In genomic region chr19:57558525-57558924, GRCh38 we compare ENCODE assay signal across 8 cellular contexts. TPM values are rescaled to one million over a fixed set of nuclear protein-coding genes. Genes with fewer than 3 reads are reported as not detected.
DNase-seq lines count a peak whose midpoint lies in the region; ATAC-seq, FAIRE-seq and TF ChIP-seq lines count a peak whose summit lies in the region.

No MANE protein-coding gene starts in this region.

- peaks cover 34% of the 10 kb centered on the region for H3K4me1 Mint-ChIP-seq in central memory CD8-positive, alpha-beta T cell

- TF ChIP-seq CTCF in BJ (IDR thresholded peaks at IDR 0.05; ENCODE audit: insufficient read depth, low read depth, low read length) = peak; percentile 23; the same call in 1 of the 2 replicates

- no peak for FAIRE-seq in small intestine (lab: Jason Lieb, UNC)

- peaks cover 8% of the 10 kb centered on the region for H3K9me3 Mint-ChIP-seq in central memory CD8-positive, alpha-beta T cell

- peak overlapping the region; percentile 95 for H3K4me3 Mint-ChIP-seq in central memory CD8-positive, alpha-beta T cell

- H3K4me3 ChIP-seq in BJ (ENCODE audit: low read depth, low read length) (peak overlapping the region; percentile 84), small intestine (ENCODE audit: low read depth in 1 of 2, low read length in 2 of 2) (peak overlapping the region in 1 of 2 donors; percentile 89)
- H3K4me3 ChIP-seq in Jurkat, Clone E6-1 (ENCODE audit: low read length) = peak overlapping the region; percentile 88

- H3K36me3 ChIP-seq in BJ (ENCODE audit: control insufficient read depth, insufficient read depth, low read length) (peaks cover 14% of the 10 kb centered on the region), small intestine (ENCODE audit: control insufficient read depth in 2 of 2, insufficient read depth in 2 of 2, low read length in 2 of 2) (peaks cover 6 to 14% of the 10 kb centered on the region in 2 donors)

- CTCF ChIA-PET in BJ (lab: Yijun Ruan, JAX) = interaction anchor here (1.0 to 1.1 kb wide), 2 partner anchors 22 to 597 kb away, joined by 5 to 6 read pairs; no protein-coding TSS in a partner anchor

- no peaks in the 10 kb centered on the region for H3K27me3 ChIP-seq in BJ (ENCODE audit: control insufficient read depth, insufficient read depth, low read length)
- no peaks in the 10 kb centered on the region for H3K27me3 ChIP-seq in small intestine (ENCODE audit: control insufficient read depth in 2 of 2, insufficient read depth in 2 of 2, low read length in 2 of 2)

- H3K27ac ChIP-seq in small intestine (ENCODE audit: low read depth in 1 of 2, low read length in 1 of 2) = no peak overlapping the region

- WGBS in small intestine, 3 donors = 32 to 55% (median 46%) methylated on average over 6 of the region's 6 CpGs

- H3K27ac Mint-ChIP-seq in central memory CD8-positive, alpha-beta T cell (ENCODE audit: low read depth) = peak overlapping the region; percentile 94

- POLR2A ChIA-PET in BJ (lab: Charles Lee) = no interaction called here

- peaks cover 4 to 7% of the 10 kb centered on the region in 2 donors for H3K4me1 ChIP-seq in small intestine (ENCODE audit: control insufficient read depth in 2 of 2, insufficient read depth in 1 of 2, low read depth in 1 of 2, low read length in 1 of 2)

- H3K36me3 Mint-ChIP-seq in central memory CD8-positive, alpha-beta T cell (ENCODE audit: insufficient read depth) = peaks cover 15% of the 10 kb centered on the region

- ATAC-seq in central memory CD8-positive, alpha-beta T cell (replicated peaks; ENCODE audit: extremely low read depth, poor library complexity, severe bottlenecking) = no peak
- no peak for ATAC-seq in HG03139 (IDR thresholded peaks at IDR 0.05; ENCODE audit: unreplicated experiment)

- H3K27me3 Mint-ChIP-seq in central memory CD8-positive, alpha-beta T cell = peaks cover 9% of the 10 kb centered on the region

- no peaks in the 10 kb centered on the region for H3K9me3 ChIP-seq in small intestine (ENCODE audit: control insufficient read depth, low read depth)

- no peak for DNase-seq in BJ (ENCODE audit: low read depth)
- peak; percentile 6 for DNase-seq in Jurkat, Clone E6-1 (ENCODE audit: low read depth, low spot score)
- no peak for DNase-seq in central memory CD8-positive, alpha-beta T cell (ENCODE audit: low spot score in 2 of 2)
- DNase-seq in myocyte (ENCODE audit: low read depth) = peak; percentile 40
- DNase-seq in NCI-H1417 (lab: John Stamatoyannopoulos, UW) = no peak
- no peak for DNase-seq in cerebellar nuclear complex (lab: John Stamatoyannopoulos, UW)
- no peak for DNase-seq in small intestine

RNA-seq across cellular contexts. Expression of gene ZNF550, which starts 1.1 kb away (rescaled TPM):
- 6.3 and 7.2 TPM in 2 replicates for polyA plus RNA-seq in BJ (2011; rRNA removed)
- polyA minus RNA-seq in BJ (2011; rRNA and poly(A)+ RNA removed) = 5.1 and 6.9 TPM in 2 replicates
- polyA plus RNA-seq in Jurkat, Clone E6-1 (2012; ENCODE audit: insufficient read depth, insufficient read length) = 9.5 TPM
- 9.9 and 10.7 TPM in 2 replicates for total RNA-seq in myocyte
- 6.2 TPM for polyA plus RNA-seq in myocyte (2012)
- 1 to 10 TPM; 1.1 to 2.4 (median 1.1) TPM for polyA plus RNA-seq in small intestine

RNA-seq across cellular contexts. Expression of gene ZNF416, which starts 20.2 kb away (rescaled TPM):
- polyA plus RNA-seq in BJ (2011; rRNA removed) = 2.9 and 4.0 TPM in 2 replicates
- polyA minus RNA-seq in BJ (2011; rRNA and poly(A)+ RNA removed) = 5.2 and 5.6 TPM in 2 replicates
- 4.8 TPM for polyA plus RNA-seq in Jurkat, Clone E6-1 (2012; ENCODE audit: insufficient read depth, insufficient read length)
- total RNA-seq in myocyte = 5.0 and 7.0 TPM in 2 replicates
- 5.4 TPM for polyA plus RNA-seq in myocyte (2012)
- 1 to 10 TPM in 2 of 3 donors, under 1 TPM in 1; 0.89 to 2.7 (median 2.1) TPM for polyA plus RNA-seq in small intestine

RNA-seq across cellular contexts. Expression of gene ZIK1, which starts 25.4 kb away (rescaled TPM):
- 3.9 and 4.9 TPM in 2 replicates for polyA plus RNA-seq in BJ (2011; rRNA removed)
- 4.5 and 4.7 TPM in 2 replicates for polyA minus RNA-seq in BJ (2011; rRNA and poly(A)+ RNA removed)
- not detected for polyA plus RNA-seq in Jurkat, Clone E6-1 (2012; ENCODE audit: insufficient read depth, insufficient read length)
- 1.8 and 3.9 TPM in 2 replicates for total RNA-seq in myocyte
- polyA plus RNA-seq in myocyte (2012) = 2.0 TPM
- 1 to 10 TPM in 2 of 3 donors, not detected in 1; 1.6 to 2.1 TPM for polyA plus RNA-seq in small intestine

RNA-seq across cellular contexts. Expression of gene ZNF549, which starts 31.4 kb away (rescaled TPM):
- polyA plus RNA-seq in BJ (2011; rRNA removed) (2.5 and 3.8 TPM in 2 replicates), small intestine (1 to 10 TPM in 2 of 3 donors, under 1 TPM in 1; 0.89 to 2.0 (median 1.4) TPM)
- polyA minus RNA-seq in BJ (2011; rRNA and poly(A)+ RNA removed) = 3.2 and 3.6 TPM in 2 replicates
- 5.1 TPM for polyA plus RNA-seq in Jurkat, Clone E6-1 (2012; ENCODE audit: insufficient read depth, insufficient read length)
- 4.8 and 5.8 TPM in 2 replicates for total RNA-seq in myocyte
- polyA plus RNA-seq in myocyte (2012) = 4.5 TPM

RNA-seq across cellular contexts. Expression of gene ZNF530, which starts 41.2 kb away (rescaled TPM):
- polyA plus RNA-seq in BJ (2011; rRNA removed) = 1.7 and 2.6 TPM in 2 replicates
- 2.3 and 3.8 TPM in 2 replicates for polyA minus RNA-seq in BJ (2011; rRNA and poly(A)+ RNA removed)
- 6.8 TPM for polyA plus RNA-seq in Jurkat, Clone E6-1 (2012; ENCODE audit: insufficient read depth, insufficient read length)
- 6.1 and 9.0 TPM in 2 replicates for total RNA-seq in myocyte
- polyA plus RNA-seq in myocyte (2012) = 5.4 TPM
- 1 to 10 TPM in 2 of 3 donors, under 1 TPM in 1; 0.89 to 6.2 (median 2.5) TPM for polyA plus RNA-seq in small intestine

Comparison
In these comparisons a context has a peak if more than half of its experiments do, and no peak if none do; other contexts are left out.
1. DNase-seq: peak in Jurkat, Clone E6-1 (single experiment) and myocyte (single experiment); none in BJ (single experiment), central memory CD8-positive, alpha-beta T cell (0 of 2), NCI-H1417 (0 of 3), cerebellar nuclear complex (0 of 2) and small intestine (single experiment).